In genomic region chr20:40241944-40242343, GRCh38 we compare ENCODE assay signal across 21 cellular contexts.
"Had no signal": no experiment of that assay in that cellular context is flagged by ENCODE, and none has a peak within 500 bp of the region (broad histone marks: within the 10 kb centered on the region; RNA-seq: fewer than 3 reads in every experiment).

No MANE protein-coding gene starts in this region.

- H3K4me1 ChIP-seq: right atrium auricular region, testis, tibial nerve had no signal

- H3K4me3 Mint-ChIP-seq: natural killer cell treated with Interleukin-12 subunit alpha and Interleukin-12 subunit beta and Interleukin-15 and Interleukin-18, amount 100 ng/mL, for 72 hours; stimulated activated naive B cell treated with anti-CD40 and anti-IgM and Interleukin-4, amounts not matched to agents 10 μg/mL and 1 μg/mL and 100 μg/mL, for 72 hours; stimulated activated naive CD8-positive, alpha-beta T cell treated with anti-CD3 and anti-CD28 coated beads, Interleukin-15, amount 100 ng/mL, for 72 hours had no signal

- H3K4me1 Mint-ChIP-seq: stimulated activated naive B cell treated with anti-CD40 and anti-IgM and Interleukin-4, amounts not matched to agents 10 μg/mL and 1 μg/mL and 100 μg/mL, for 72 hours; stimulated activated naive CD8-positive, alpha-beta T cell treated with anti-CD3 and anti-CD28 coated beads, Interleukin-15, amount 100 ng/mL, for 72 hours had no signal

- H3K27ac Mint-ChIP-seq: natural killer cell treated with Interleukin-12 subunit alpha and Interleukin-12 subunit beta and Interleukin-15 and Interleukin-18, amount 100 ng/mL, for 72 hours; stimulated activated naive B cell treated with anti-CD40 and anti-IgM and Interleukin-4, amounts not matched to agents 10 μg/mL and 1 μg/mL and 100 μg/mL, for 72 hours; stimulated activated naive CD8-positive, alpha-beta T cell treated with anti-CD3 and anti-CD28 coated beads, Interleukin-15, amount 100 ng/mL, for 72 hours had no signal

- H3K36me3 ChIP-seq: right atrium auricular region, sigmoid colon, tibial nerve had no signal

- H3K27me3 ChIP-seq: right atrium auricular region, sigmoid colon, testis, tibial nerve had no signal

- H3K9me3 ChIP-seq: right atrium auricular region, sigmoid colon, testis, tibial nerve had no signal

- H3K4me3 ChIP-seq: dorsolateral prefrontal cortex, lung, right atrium auricular region, sigmoid colon, skin epidermis, testis, tibial nerve had no signal

- DNase-seq: cortex of kidney; dorsolateral prefrontal cortex; effector CD8-positive, alpha-beta T cell; head of caudate nucleus; hippocampal formation; left colon; left ventricle myocardium superior; mesenchymal stem cell; midbrain; sigmoid colon; stimulated activated CD4-positive, alpha-beta T cell treated with anti-CD3 and anti-CD28 coated beads, Interleukin-2, amount 100 ng/mL, for 24 hours; stimulated activated CD4-positive, alpha-beta T cell treated with anti-CD3 and anti-CD28 coated beads, Interleukin-4, amount 100 ng/mL, for 4 hours; stimulated activated naive B cell treated with anti-CD40 and anti-IgM and Interleukin-4, amounts not matched to agents 10 μg/mL and 1 μg/mL and 100 μg/mL, for 72 hours; stimulated activated naive CD8-positive, alpha-beta T cell treated with anti-CD3 and anti-CD28 coated beads, Interleukin-15, amount 100 ng/mL, for 72 hours; testis had no signal

- H3K36me3 Mint-ChIP-seq: natural killer cell treated with Interleukin-12 subunit alpha and Interleukin-12 subunit beta and Interleukin-15 and Interleukin-18, amount 100 ng/mL, for 72 hours; stimulated activated naive B cell treated with anti-CD40 and anti-IgM and Interleukin-4, amounts not matched to agents 10 μg/mL and 1 μg/mL and 100 μg/mL, for 72 hours had no signal

- H3K27ac ChIP-seq: dorsolateral prefrontal cortex, right atrium auricular region, sigmoid colon, skin epidermis, testis, tibial nerve had no signal

- ATAC-seq: esophagus mucosa; left colon; left ventricle myocardium superior; natural killer cell treated with Interleukin-12 subunit alpha and Interleukin-12 subunit beta and Interleukin-15 and Interleukin-18, amount 100 ng/mL, for 72 hours; stimulated activated naive B cell treated with anti-CD40 and anti-IgM and Interleukin-4, amounts not matched to agents 10 μg/mL and 1 μg/mL and 100 μg/mL, for 72 hours; stimulated activated naive CD8-positive, alpha-beta T cell treated with anti-CD3 and anti-CD28 coated beads, Interleukin-15, amount 100 ng/mL, for 72 hours had no signal

- H3K9me3 Mint-ChIP-seq: natural killer cell treated with Interleukin-12 subunit alpha and Interleukin-12 subunit beta and Interleukin-15 and Interleukin-18, amount 100 ng/mL, for 72 hours; stimulated activated naive B cell treated with anti-CD40 and anti-IgM and Interleukin-4, amounts not matched to agents 10 μg/mL and 1 μg/mL and 100 μg/mL, for 72 hours; stimulated activated naive CD8-positive, alpha-beta T cell treated with anti-CD3 and anti-CD28 coated beads, Interleukin-15, amount 100 ng/mL, for 72 hours had no signal
